ENCODE assay signal across 8 cellular contexts in the genomic region with DNA sequence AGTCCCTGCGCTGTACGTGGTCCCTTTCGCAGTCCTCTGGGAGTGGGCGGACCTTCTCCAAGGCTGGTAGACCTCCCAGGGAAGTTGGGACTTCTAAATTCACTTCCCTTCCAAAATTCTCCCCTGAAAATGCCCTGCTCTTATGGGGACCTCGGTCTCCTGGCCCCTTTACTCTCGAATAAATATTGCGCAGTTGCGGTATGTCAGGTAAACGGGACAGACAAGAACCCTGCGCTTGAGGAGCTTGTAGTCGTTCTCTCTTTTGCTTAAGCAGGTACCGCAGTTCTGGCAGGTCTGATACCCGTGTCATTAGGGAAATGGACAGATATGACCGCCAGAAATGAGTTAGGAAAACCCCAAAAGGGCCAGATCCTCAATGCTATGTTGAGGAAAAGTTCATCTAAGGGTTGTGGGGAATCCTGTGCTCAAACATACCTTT. TPM values are rescaled to one million over a fixed set of nuclear protein-coding genes. Genes with fewer than 3 reads are reported as not detected.
DNase-seq lines count a peak whose midpoint lies in the region; ATAC-seq, FAIRE-seq and TF ChIP-seq lines count a peak whose summit lies in the region.

No MANE protein-coding gene starts in this region.

- H3K36me3 Mint-ChIP-seq in activated naive CD4-positive, alpha-beta T cell treated with anti-CD3 and anti-CD28 coated beads, Interleukin-2, amount 50 U/mL, for 72 hours: peaks cover 26 to 42% of the 10 kb centered on the region in 2 donors

- no peak for TF ChIP-seq POLR2A in HepG2 (IDR thresholded peaks at IDR 0.05; ENCODE audit: insufficient read depth in 1 of 2, low read depth in 2 of 2, low read length in 2 of 2)
- no peak for TF ChIP-seq POLR2A in uterus (IDR thresholded peaks at IDR 0.05)

- H3K36me3 ChIP-seq in heart right ventricle: peaks cover 0 to 18% (median 0%) of the 10 kb centered on the region in 9 donors
- H3K36me3 ChIP-seq in HepG2 (replicated peaks in 1 of 2; ENCODE audit: control insufficient read depth in 1 of 2, insufficient read depth in 2 of 2, low read length in 2 of 2): peaks cover 5 to 14% of the 10 kb centered on the region in 2 experiments
- H3K36me3 ChIP-seq in uterus: no peaks in the 10 kb centered on the region

- TF ChIP-seq RAD21 in HepG2 (CRISPR knock-in tag; IDR thresholded peaks at IDR 0.05): no peak

- TSS peak; percentile 91 for BruUV-seq in HepG2 (replicated peaks; lab: Mats Ljungman, UMichigan)

- H3K4me2 ChIP-seq in HepG2 (ENCODE audit: low read depth, low read length): peak overlapping the region; percentile 95

- peak overlapping the region; percentile 66 for H2AFZ ChIP-seq in HepG2 (ENCODE audit: low read length)

- H3K27ac Mint-ChIP-seq in activated naive CD4-positive, alpha-beta T cell treated with anti-CD3 and anti-CD28 coated beads, Interleukin-2, amount 50 U/mL, for 72 hours: peak overlapping the region; percentile 91 to 97

- TF ChIP-seq EP300 in HepG2 (IDR thresholded peaks at IDR 0.05; ENCODE audit: low read depth in 2 of 2, low read length in 2 of 2) (no peak), HepG2 (CRISPR knock-in tag; IDR thresholded peaks at IDR 0.05; ENCODE audit: borderline replicate concordance) (no peak)

- FAIRE-seq in HepG2 (lab: Jason Lieb, UNC): no peak

- peak overlapping the region; percentile 90 for H3K9ac ChIP-seq in HepG2 (ENCODE audit: insufficient read depth, low read depth, low read length)

- no peaks in the 10 kb centered on the region for H3K9me3 Mint-ChIP-seq in activated naive CD4-positive, alpha-beta T cell treated with anti-CD3 and anti-CD28 coated beads, Interleukin-2, amount 50 U/mL, for 72 hours

- no peaks in the 10 kb centered on the region for H3K27me3 ChIP-seq in heart right ventricle
- no peaks in the 10 kb centered on the region; a peak in 1 of 5 replicates for H3K27me3 ChIP-seq in HepG2 (ENCODE audit: control insufficient read depth in 1 of 2, insufficient read depth in 2 of 2, low read length in 2 of 2)
- no peaks in the 10 kb centered on the region for H3K27me3 ChIP-seq in uterus

- no peaks in the 10 kb centered on the region for H4K20me1 ChIP-seq in HepG2 (ENCODE audit: insufficient read depth, low read length)

- POLR2A ChIA-PET in HepG2 (lab: Yijun Ruan, JAX): interaction anchor here (2.9 kb wide), 1 partner anchor 9 kb away, joined by 10 read pairs; the partner anchor contains the start of gene RNU5D-1

- no peak for DNase-seq in heart right ventricle
- DNase-seq in Right ventricle myocardium inferior (ENCODE audit: missing footprints): no peak
- no peak for DNase-seq in activated naive CD4-positive, alpha-beta T cell treated with anti-CD3 and anti-CD28 coated beads, Interleukin-2, amount 50 U/mL, for 72 hours (ENCODE audit: low spot score in 2 of 2)
- DNase-seq in HepG2 (ENCODE audit: low spot score): no peak
- DNase-seq in uterus: no peak
- no peak for DNase-seq in ureter (ENCODE audit: low spot score)
- DNase-seq in foreskin melanocyte: no peak
- no peak for DNase-seq in COLO829 (ENCODE audit: low spot score)

- in situ Hi-C loops in HepG2 (cut with HindIII; ENCODE audit: extremely low pct_ligation_motif_present, low pct_unique_long_range_greater_than_20kb): no loop called here

- ATAC-seq in heart right ventricle (peak in 2 of 8 donors; percentile 8 to 9), Right ventricle myocardium inferior (no peak), HepG2 (peak; percentile 66)
- no peak for ATAC-seq in activated naive CD4-positive, alpha-beta T cell treated with anti-CD3 and anti-CD28 coated beads, Interleukin-2, amount 50 U/mL, for 72 hours

- H3K4me3 ChIP-seq in heart right ventricle (peak overlapping the region in 9 of 10 donors; percentile 36 to 64 (median 53)), HepG2 (replicated peaks in 1 of 3; ENCODE audit: insufficient read depth in 1 of 3, low read depth in 2 of 3, low read length in 3 of 3) (peak overlapping the region; percentile 76 to 93 (median 88)), uterus (peak overlapping the region; percentile 34 to 41)

- no peaks in the 10 kb centered on the region for H3K9me3 ChIP-seq in heart right ventricle
- no peaks in the 10 kb centered on the region for H3K9me3 ChIP-seq in HepG2 (ENCODE audit: low read length)
- H3K9me3 ChIP-seq in uterus: no peaks in the 10 kb centered on the region

- H3K4me1 ChIP-seq in heart right ventricle (peaks cover 0 to 11% (median 8%) of the 10 kb centered on the region in 9 donors), HepG2 (ENCODE audit: insufficient read depth, low read length) (peaks cover 48% of the 10 kb centered on the region), uterus (no peaks in the 10 kb centered on the region)

- CTCF ChIA-PET in HepG2 (lab: Yijun Ruan, JAX; ENCODE audit: low intra/inter-chr PET ratio, low total read pairs): no interaction called here

- WGBS in heart right ventricle, 2 donors: 2 to 5% methylated on average over 14 of the region's 14 CpGs
- 2% methylated on average over 13 of the region's 14 CpGs for WGBS in HepG2 (ENCODE audit: low lambda C conversion rate)

- no peak for TF ChIP-seq CTCF in heart right ventricle (IDR thresholded peaks at IDR 0.05)
- TF ChIP-seq CTCF in HepG2 (CRISPR knock-in tag; IDR thresholded peaks at IDR 0.05): no peak
- no peak for TF ChIP-seq CTCF in uterus (IDR thresholded peaks at IDR 0.05)

- intact Hi-C loops in heart right ventricle (cut with DNase I) (no loop called here), Right ventricle myocardium inferior (cut with DNase I) (no loop called here), HepG2 (cut with micrococcal nuclease; ENCODE audit: unreplicated experiment) (no loop called here), uterus (cut with DNase I; ENCODE audit: low total_unique reads) (no loop called here)

- peaks cover 38% of the 10 kb centered on the region for H3K79me2 ChIP-seq in HepG2 (ENCODE audit: insufficient read depth, low read length)

- peak overlapping the region in 3 of 10 donors; percentile 67 to 91 (median 72) for H3K27ac ChIP-seq in heart right ventricle
- peak overlapping the region; percentile 70 for H3K27ac ChIP-seq in HepG2 (ENCODE audit: extremely low read length, insufficient read depth, low read length)
- peak overlapping the region in 1 of 2 donors; percentile 83 for H3K27ac ChIP-seq in uterus

RNA-seq across cellular contexts. Expression of gene KIF2C, which starts 0.6 kb away (rescaled TPM):
- total RNA-seq in heart right ventricle: 1 to 10 TPM in 7 of 10 donors, under 1 TPM in 3; 0.73 to 3.7 (median 1.4) TPM
- polyA plus RNA-seq in heart right ventricle: 1 to 10 TPM in 1 of 2 donors, under 1 TPM in 1; 0.22 to 1.0 TPM
- total RNA-seq in Right ventricle myocardium inferior: 0.87 TPM
- 100 to 1,000 TPM in 1 of 2 donors, 10 to 100 TPM in 1; 95.2 to 228 TPM for total RNA-seq in activated naive CD4-positive, alpha-beta T cell treated with anti-CD3 and anti-CD28 coated beads, Interleukin-2, amount 50 U/mL, for 72 hours
- total RNA-seq in HepG2 (2016; rRNA removed; fragmentation: Illumina TruSeq; extraction: Trizol): 53.7 and 72.9 TPM in 2 replicates
- 9.7 and 10.2 TPM in 2 replicates for total RNA-seq in HepG2 (2016; cell fraction: cytosol; rRNA removed; fragmentation: Illumina TruSeq; extraction: Trizol; ENCODE audit: low read depth)
- total RNA-seq in HepG2 (2016; cell fraction: insoluble cytoplasmic fraction; rRNA removed; fragmentation: Illumina TruSeq; extraction: Trizol): 54.6 and 71.7 TPM in 2 replicates
- total RNA-seq in HepG2 (2016; cell fraction: membrane; rRNA removed; fragmentation: Illumina TruSeq; extraction: Trizol): 15.0 and 17.3 TPM in 2 replicates
- 38.6 and 44.7 TPM in 2 replicates for total RNA-seq in HepG2 (2016; cell fraction: nucleus; rRNA removed; fragmentation: Illumina TruSeq; extraction: Trizol)
- 18.7 and 29.7 TPM in 2 replicates for polyA plus RNA-seq in HepG2 (2011; rRNA removed)
- 19.6 and 27.5 TPM in 2 replicates for polyA plus RNA-seq in HepG2 (2011; cell fraction: cytosol; rRNA removed)
- polyA plus RNA-seq in HepG2 (2011; cell fraction: nucleus; rRNA removed): 24.9 and 38.1 TPM in 2 replicates
- polyA plus RNA-seq in HepG2 (2012): 10.5 and 22.4 TPM in 2 replicates
- 4.1 and 4.3 TPM in 2 replicates for polyA plus RNA-seq in HepG2 (2016; cell fraction: cytosol; fragmentation: Illumina TruSeq; extraction: Trizol; ENCODE audit: low read depth)
- 53.4 and 53.6 TPM in 2 replicates for polyA plus RNA-seq in HepG2 (2016; cell fraction: insoluble cytoplasmic fraction; fragmentation: Illumina TruSeq; extraction: Trizol; ENCODE audit: low read depth)
- 7.5 and 8.7 TPM in 2 replicates for polyA plus RNA-seq in HepG2 (2016; cell fraction: membrane; fragmentation: Illumina TruSeq; extraction: Trizol; ENCODE audit: low read depth)
- 60.0 and 62.0 TPM in 2 replicates for polyA plus RNA-seq in HepG2 (2016; cell fraction: nucleus; fragmentation: Illumina TruSeq; extraction: Trizol; ENCODE audit: insufficient read depth, low read depth)
- 31.3 and 83.4 TPM in 2 replicates for polyA minus RNA-seq in HepG2 (2011; rRNA and poly(A)+ RNA removed; ENCODE audit: low replicate concordance)
- polyA minus RNA-seq in HepG2 (2011; cell fraction: cytosol; rRNA and poly(A)+ RNA removed): 16.1 and 23.2 TPM in 2 replicates
- polyA minus RNA-seq in HepG2 (2011; cell fraction: nucleus; rRNA and poly(A)+ RNA removed): 17.5 and 27.9 TPM in 2 replicates
- 10 to 100 TPM in 1 of 4 donors, under 1 TPM in 1, not detected in 2; 0.64 to 15.1 TPM for total RNA-seq in uterus
- 3.5 TPM for total RNA-seq in ureter

RNA-seq across cellular contexts. Expression of gene RNU5D-1, which starts 9.2 kb away (rescaled TPM):
- total RNA-seq in heart right ventricle (not detected), Right ventricle myocardium inferior (not detected), HepG2 (2016; rRNA removed; fragmentation: Illumina TruSeq; extraction: Trizol) (165 TPM in 1 of 2 replicates, not detected in the other), uterus (not detected), ureter (not detected)
- polyA plus RNA-seq in heart right ventricle (not detected), HepG2 (2011; rRNA removed) (not detected in 2 replicates)
- not detected for total RNA-seq in activated naive CD4-positive, alpha-beta T cell treated with anti-CD3 and anti-CD28 coated beads, Interleukin-2, amount 50 U/mL, for 72 hours
- total RNA-seq in HepG2 (2016; cell fraction: cytosol; rRNA removed; fragmentation: Illumina TruSeq; extraction: Trizol; ENCODE audit: low read depth): 252 and 278 TPM in 2 replicates
- 103 and 268 TPM in 2 replicates for total RNA-seq in HepG2 (2016; cell fraction: insoluble cytoplasmic fraction; rRNA removed; fragmentation: Illumina TruSeq; extraction: Trizol)
- 148 TPM in 1 of 2 replicates, not detected in the other for total RNA-seq in HepG2 (2016; cell fraction: membrane; rRNA removed; fragmentation: Illumina TruSeq; extraction: Trizol)
- 2,234 and 2,499 TPM in 2 replicates for total RNA-seq in HepG2 (2016; cell fraction: nucleus; rRNA removed; fragmentation: Illumina TruSeq; extraction: Trizol)
- polyA plus RNA-seq in HepG2 (2011; cell fraction: cytosol; rRNA removed): not detected in 2 replicates
- polyA plus RNA-seq in HepG2 (2011; cell fraction: nucleus; rRNA removed): under 0.01 TPM in 1 of 2 replicates, not detected in the other
- polyA plus RNA-seq in HepG2 (2012): not detected in 2 replicates
- polyA plus RNA-seq in HepG2 (2016; cell fraction: cytosol; fragmentation: Illumina TruSeq; extraction: Trizol; ENCODE audit: low read depth): not detected in 2 replicates
- polyA plus RNA-seq in HepG2 (2016; cell fraction: insoluble cytoplasmic fraction; fragmentation: Illumina TruSeq; extraction: Trizol; ENCODE audit: low read depth): not detected in 2 replicates
- polyA plus RNA-seq in HepG2 (2016; cell fraction: membrane; fragmentation: Illumina TruSeq; extraction: Trizol; ENCODE audit: low read depth): not detected in 2 replicates
- polyA plus RNA-seq in HepG2 (2016; cell fraction: nucleus; fragmentation: Illumina TruSeq; extraction: Trizol; ENCODE audit: insufficient read depth, low read depth): not detected in 2 replicates
- polyA minus RNA-seq in HepG2 (2011; rRNA and poly(A)+ RNA removed; ENCODE audit: low replicate concordance): under 0.01 TPM in 2 replicates
- polyA minus RNA-seq in HepG2 (2011; cell fraction: cytosol; rRNA and poly(A)+ RNA removed): 1,580 and 1,780 TPM in 2 replicates
- polyA minus RNA-seq in HepG2 (2011; cell fraction: nucleus; rRNA and poly(A)+ RNA removed): under 0.01 TPM in 2 replicates

RNA-seq across cellular contexts. Expression of gene RPS8, which starts 35.1 kb away (rescaled TPM):
- total RNA-seq in heart right ventricle (1,000 to 10,000 TPM in 1 of 10 donors, 100 to 1,000 TPM in 9; 587 to 1,039 (median 681) TPM), Right ventricle myocardium inferior (833 TPM), HepG2 (2016; rRNA removed; fragmentation: Illumina TruSeq; extraction: Trizol) (2,628 and 3,186 TPM in 2 replicates), uterus (1,000 to 10,000 TPM; 2,651 to 7,196 (median 4,456) TPM), ureter (2,312 TPM)
- polyA plus RNA-seq in heart right ventricle (1,000 to 10,000 TPM; 1,461 to 1,942 TPM), HepG2 (2011; rRNA removed) (2,639 and 2,822 TPM in 2 replicates)
- total RNA-seq in activated naive CD4-positive, alpha-beta T cell treated with anti-CD3 and anti-CD28 coated beads, Interleukin-2, amount 50 U/mL, for 72 hours: 1,000 to 10,000 TPM; 2,726 to 3,052 TPM
- 4,101 and 4,477 TPM in 2 replicates for total RNA-seq in HepG2 (2016; cell fraction: cytosol; rRNA removed; fragmentation: Illumina TruSeq; extraction: Trizol; ENCODE audit: low read depth)
- 2,640 and 3,284 TPM in 2 replicates for total RNA-seq in HepG2 (2016; cell fraction: insoluble cytoplasmic fraction; rRNA removed; fragmentation: Illumina TruSeq; extraction: Trizol)
- 6,651 and 6,789 TPM in 2 replicates for total RNA-seq in HepG2 (2016; cell fraction: membrane; rRNA removed; fragmentation: Illumina TruSeq; extraction: Trizol)
- total RNA-seq in HepG2 (2016; cell fraction: nucleus; rRNA removed; fragmentation: Illumina TruSeq; extraction: Trizol): 904 and 1,043 TPM in 2 replicates
- polyA plus RNA-seq in HepG2 (2011; cell fraction: cytosol; rRNA removed): 3,216 and 3,450 TPM in 2 replicates
- polyA plus RNA-seq in HepG2 (2011; cell fraction: nucleus; rRNA removed): 619 and 724 TPM in 2 replicates
- 2,913 and 3,780 TPM in 2 replicates for polyA plus RNA-seq in HepG2 (2012)
- 3,820 and 4,041 TPM in 2 replicates for polyA plus RNA-seq in HepG2 (2016; cell fraction: cytosol; fragmentation: Illumina TruSeq; extraction: Trizol; ENCODE audit: low read depth)
- polyA plus RNA-seq in HepG2 (2016; cell fraction: insoluble cytoplasmic fraction; fragmentation: Illumina TruSeq; extraction: Trizol; ENCODE audit: low read depth): 2,524 and 2,713 TPM in 2 replicates
- 5,258 and 5,398 TPM in 2 replicates for polyA plus RNA-seq in HepG2 (2016; cell fraction: membrane; fragmentation: Illumina TruSeq; extraction: Trizol; ENCODE audit: low read depth)
- polyA plus RNA-seq in HepG2 (2016; cell fraction: nucleus; fragmentation: Illumina TruSeq; extraction: Trizol; ENCODE audit: insufficient read depth, low read depth): 1,350 and 1,442 TPM in 2 replicates
- 377 and 661 TPM in 2 replicates for polyA minus RNA-seq in HepG2 (2011; rRNA and poly(A)+ RNA removed; ENCODE audit: low replicate concordance)
- polyA minus RNA-seq in HepG2 (2011; cell fraction: cytosol; rRNA and poly(A)+ RNA removed): 497 and 522 TPM in 2 replicates
- 234 and 283 TPM in 2 replicates for polyA minus RNA-seq in HepG2 (2011; cell fraction: nucleus; rRNA and poly(A)+ RNA removed)

RNA-seq across cellular contexts. Expression of gene BEST4, which starts 47.8 kb away (rescaled TPM):
- total RNA-seq in heart right ventricle (under 1 TPM in 5 of 10 donors, not detected in 5; 0.11 to 0.31 (median 0.16) TPM), Right ventricle myocardium inferior (not detected), HepG2 (2016; rRNA removed; fragmentation: Illumina TruSeq; extraction: Trizol) (1.4 TPM in 2 replicates), uterus (1 to 10 TPM in 1 of 4 donors, under 1 TPM in 1, not detected in 2; 0.21 to 1.0 TPM), ureter (0.36 TPM)
- polyA plus RNA-seq in heart right ventricle (under 1 TPM; 0.07 to 0.44 TPM), HepG2 (2011; rRNA removed) (0.71 and 0.77 TPM in 2 replicates)
- total RNA-seq in activated naive CD4-positive, alpha-beta T cell treated with anti-CD3 and anti-CD28 coated beads, Interleukin-2, amount 50 U/mL, for 72 hours: 1 to 10 TPM in 1 of 2 donors, under 1 TPM in 1; 0.80 to 1.8 TPM
- 0.40 and 0.62 TPM in 2 replicates for total RNA-seq in HepG2 (2016; cell fraction: cytosol; rRNA removed; fragmentation: Illumina TruSeq; extraction: Trizol; ENCODE audit: low read depth)
- 1.4 and 1.5 TPM in 2 replicates for total RNA-seq in HepG2 (2016; cell fraction: insoluble cytoplasmic fraction; rRNA removed; fragmentation: Illumina TruSeq; extraction: Trizol)
- total RNA-seq in HepG2 (2016; cell fraction: membrane; rRNA removed; fragmentation: Illumina TruSeq; extraction: Trizol): 1.0 TPM in 2 replicates
- 0.63 and 1.2 TPM in 2 replicates for total RNA-seq in HepG2 (2016; cell fraction: nucleus; rRNA removed; fragmentation: Illumina TruSeq; extraction: Trizol)
- 0.91 and 1.0 TPM in 2 replicates for polyA plus RNA-seq in HepG2 (2011; cell fraction: cytosol; rRNA removed)
- polyA plus RNA-seq in HepG2 (2011; cell fraction: nucleus; rRNA removed): 0.93 and 1.1 TPM in 2 replicates
- 1.1 and 1.4 TPM in 2 replicates for polyA plus RNA-seq in HepG2 (2012)
- polyA plus RNA-seq in HepG2 (2016; cell fraction: cytosol; fragmentation: Illumina TruSeq; extraction: Trizol; ENCODE audit: low read depth): 0.60 and 0.74 TPM in 2 replicates
- 2.0 TPM in 2 replicates for polyA plus RNA-seq in HepG2 (2016; cell fraction: insoluble cytoplasmic fraction; fragmentation: Illumina TruSeq; extraction: Trizol; ENCODE audit: low read depth)
- polyA plus RNA-seq in HepG2 (2016; cell fraction: membrane; fragmentation: Illumina TruSeq; extraction: Trizol; ENCODE audit: low read depth): 0.73 and 0.86 TPM in 2 replicates
- 1.5 and 1.8 TPM in 2 replicates for polyA plus RNA-seq in HepG2 (2016; cell fraction: nucleus; fragmentation: Illumina TruSeq; extraction: Trizol; ENCODE audit: insufficient read depth, low read depth)
- polyA minus RNA-seq in HepG2 (2011; rRNA and poly(A)+ RNA removed; ENCODE audit: low replicate concordance): 0.26 and 0.35 TPM in 2 replicates
- 0.59 and 0.62 TPM in 2 replicates for polyA minus RNA-seq in HepG2 (2011; cell fraction: cytosol; rRNA and poly(A)+ RNA removed)
- polyA minus RNA-seq in HepG2 (2011; cell fraction: nucleus; rRNA and poly(A)+ RNA removed): 0.25 and 0.52 TPM in 2 replicates

RNA-seq across cellular contexts. Expression of gene PLK3, which starts 60.0 kb away (rescaled TPM):
- total RNA-seq in heart right ventricle (10 to 100 TPM in 1 of 10 donors, 1 to 10 TPM in 9; 2.9 to 10.3 (median 6.8) TPM), Right ventricle myocardium inferior (6.4 TPM), HepG2 (2016; rRNA removed; fragmentation: Illumina TruSeq; extraction: Trizol) (4.5 and 9.8 TPM in 2 replicates), uterus (10 to 100 TPM in 3 of 4 donors, 1 to 10 TPM in 1; 1.8 to 36.6 (median 21.1) TPM), ureter (14.4 TPM)
- polyA plus RNA-seq in heart right ventricle (10 to 100 TPM in 1 of 2 donors, 1 to 10 TPM in 1; 8.7 to 12.7 TPM), HepG2 (2011; rRNA removed) (16.9 and 23.4 TPM in 2 replicates)
- 10 to 100 TPM; 39.6 to 80.8 TPM for total RNA-seq in activated naive CD4-positive, alpha-beta T cell treated with anti-CD3 and anti-CD28 coated beads, Interleukin-2, amount 50 U/mL, for 72 hours
- 10.4 and 10.6 TPM in 2 replicates for total RNA-seq in HepG2 (2016; cell fraction: cytosol; rRNA removed; fragmentation: Illumina TruSeq; extraction: Trizol; ENCODE audit: low read depth)
- 3.0 and 11.4 TPM in 2 replicates for total RNA-seq in HepG2 (2016; cell fraction: insoluble cytoplasmic fraction; rRNA removed; fragmentation: Illumina TruSeq; extraction: Trizol)
- 7.7 and 8.3 TPM in 2 replicates for total RNA-seq in HepG2 (2016; cell fraction: membrane; rRNA removed; fragmentation: Illumina TruSeq; extraction: Trizol)
- total RNA-seq in HepG2 (2016; cell fraction: nucleus; rRNA removed; fragmentation: Illumina TruSeq; extraction: Trizol): 14.5 and 18.3 TPM in 2 replicates
- polyA plus RNA-seq in HepG2 (2011; cell fraction: cytosol; rRNA removed): 7.7 and 8.3 TPM in 2 replicates
- polyA plus RNA-seq in HepG2 (2011; cell fraction: nucleus; rRNA removed): 101 and 106 TPM in 2 replicates
- 4.3 and 8.5 TPM in 2 replicates for polyA plus RNA-seq in HepG2 (2012)
- 2.2 and 2.4 TPM in 2 replicates for polyA plus RNA-seq in HepG2 (2016; cell fraction: cytosol; fragmentation: Illumina TruSeq; extraction: Trizol; ENCODE audit: low read depth)
- 5.2 and 6.6 TPM in 2 replicates for polyA plus RNA-seq in HepG2 (2016; cell fraction: insoluble cytoplasmic fraction; fragmentation: Illumina TruSeq; extraction: Trizol; ENCODE audit: low read depth)
- polyA plus RNA-seq in HepG2 (2016; cell fraction: membrane; fragmentation: Illumina TruSeq; extraction: Trizol; ENCODE audit: low read depth): 3.1 and 3.6 TPM in 2 replicates
- 41.8 and 43.4 TPM in 2 replicates for polyA plus RNA-seq in HepG2 (2016; cell fraction: nucleus; fragmentation: Illumina TruSeq; extraction: Trizol; ENCODE audit: insufficient read depth, low read depth)
- 10.1 and 27.4 TPM in 2 replicates for polyA minus RNA-seq in HepG2 (2011; rRNA and poly(A)+ RNA removed; ENCODE audit: low replicate concordance)
- polyA minus RNA-seq in HepG2 (2011; cell fraction: cytosol; rRNA and poly(A)+ RNA removed): 5.1 and 11.4 TPM in 2 replicates
- 37.5 and 48.6 TPM in 2 replicates for polyA minus RNA-seq in HepG2 (2011; cell fraction: nucleus; rRNA and poly(A)+ RNA removed)

Comparison
In these comparisons a context has a peak if more than half of its experiments do, and no peak if none do; other contexts are left out.
1. H3K4me3 ChIP-seq: peak in every context shown above with its lines; median percentile 88 in HepG2; 53 in heart right ventricle; 38 in uterus.